ENCODE assay signal across 26 cellular contexts in the genomic region with DNA sequence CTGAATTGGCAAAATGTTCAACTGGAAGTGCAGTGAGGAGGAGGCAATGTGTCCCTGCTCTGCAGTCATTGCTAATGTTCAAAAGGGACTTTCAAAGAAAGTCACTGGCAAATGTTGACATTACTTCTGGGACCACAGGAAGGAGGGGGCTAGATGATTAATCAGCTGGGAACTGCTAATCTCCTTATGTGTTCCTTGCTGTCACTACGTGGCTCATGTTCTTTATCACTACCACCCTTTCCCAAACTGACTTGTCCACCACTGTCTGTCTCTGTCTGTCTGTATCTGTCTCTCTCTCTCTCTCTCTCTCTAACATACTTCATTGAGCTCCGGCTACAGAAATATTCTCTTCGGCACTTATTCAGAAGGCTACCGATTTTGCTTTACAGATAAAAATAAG.
DNase-seq lines count a peak whose midpoint lies in the region; ATAC-seq and TF ChIP-seq lines count a peak whose summit lies in the region.
"Had no signal": no experiment of that assay in that cellular context is flagged by ENCODE, and none has a peak within 500 bp of the region (broad histone marks: within the 10 kb centered on the region; RNA-seq: fewer than 3 reads in every experiment).

No MANE protein-coding gene starts in this region.

- H3K27me3 ChIP-seq in WERI-Rb-1 (ENCODE audit: insufficient read depth, low read depth, severe bottlenecking) = no peaks in the 10 kb centered on the region
- H3K27me3 ChIP-seq: esophagus muscularis mucosa, foreskin keratinocyte, neutrophil, right lobe of liver had no signal

- CTCF ChIA-PET in activated CD8-positive, alpha-beta T cell treated with anti-CD3 and anti-CD28 coated beads for 36 hours (lab: Charles Lee) = no interaction called here
- CTCF ChIA-PET in activated CD8-positive, alpha-beta T cell treated with anti-CD3 and anti-CD28 coated beads, Interleukin-2, amount 10 ng/mL, durations not matched to agents 7 days and 5 days (lab: Charles Lee) = no interaction called here
- CTCF ChIA-PET in WTC11 (lab: Charles Lee) = no interaction called here

- no peak overlapping the region for H3K4me3 Mint-ChIP-seq in activated CD8-positive, alpha-beta T cell treated with anti-CD3 and anti-CD28 coated beads for 36 hours
- H3K4me3 Mint-ChIP-seq in activated CD8-positive, alpha-beta T cell treated with anti-CD3 and anti-CD28 coated beads, Interleukin-2, amount 10 ng/mL, durations not matched to agents 7 days and 5 days = no peak overlapping the region
- H3K4me3 Mint-ChIP-seq in nephron progenitor cell (no peak overlapping the region), WTC11 (no peak overlapping the region)
- H3K4me3 Mint-ChIP-seq: dendritic cell treated with granulocyte-macrophage colony-stimulating factor and Interleukin-4, amounts not matched to agents 40 ng/mL and 50 ng/mL, for 4 days; endodermal cell; stimulated activated memory B cell treated with anti-CD40 and anti-IgM and Interleukin-4, amounts not matched to agents 10 μg/mL and 1 μg/mL and 100 μg/mL, for 72 hours had no signal

- POLR2A ChIA-PET in activated CD8-positive, alpha-beta T cell treated with anti-CD3 and anti-CD28 coated beads for 36 hours (lab: Charles Lee) = interaction anchor here (0.5 to 0.7 kb wide), 2 partner anchors 145 to 332 kb away, joined by 3 read pairs; no protein-coding TSS in a partner anchor
- POLR2A ChIA-PET in activated CD8-positive, alpha-beta T cell treated with anti-CD3 and anti-CD28 coated beads, Interleukin-2, amount 10 ng/mL, durations not matched to agents 7 days and 5 days (lab: Charles Lee) = no interaction called here
- POLR2A ChIA-PET in WTC11 (lab: Charles Lee) = no interaction called here

- no peak overlapping the region for H3K4me3 ChIP-seq in WERI-Rb-1 (ENCODE audit: low read depth, low read length)
- H3K4me3 ChIP-seq: esophagus muscularis mucosa, right lobe of liver had no signal

- H3K9me3 Mint-ChIP-seq in activated CD8-positive, alpha-beta T cell treated with anti-CD3 and anti-CD28 coated beads for 36 hours = peaks cover 1% of the 10 kb centered on the region
- no peaks in the 10 kb centered on the region for H3K9me3 Mint-ChIP-seq in activated CD8-positive, alpha-beta T cell treated with anti-CD3 and anti-CD28 coated beads, Interleukin-2, amount 10 ng/mL, durations not matched to agents 7 days and 5 days (ENCODE audit: insufficient read depth)
- H3K9me3 Mint-ChIP-seq in nephron progenitor cell (peaks cover 4% of the 10 kb centered on the region), WTC11 (peaks cover 3% of the 10 kb centered on the region; the same call in 1 of the 2 replicates)
- H3K9me3 Mint-ChIP-seq: dendritic cell treated with granulocyte-macrophage colony-stimulating factor and Interleukin-4, amounts not matched to agents 40 ng/mL and 50 ng/mL, for 4 days; endodermal cell; stimulated activated memory B cell treated with anti-CD40 and anti-IgM and Interleukin-4, amounts not matched to agents 10 μg/mL and 1 μg/mL and 100 μg/mL, for 72 hours had no signal

- H3K36me3 Mint-ChIP-seq in activated CD8-positive, alpha-beta T cell treated with anti-CD3 and anti-CD28 coated beads for 36 hours (ENCODE audit: low read depth) = peaks cover 2% of the 10 kb centered on the region
- no peaks in the 10 kb centered on the region for H3K36me3 Mint-ChIP-seq in activated CD8-positive, alpha-beta T cell treated with anti-CD3 and anti-CD28 coated beads, Interleukin-2, amount 10 ng/mL, durations not matched to agents 7 days and 5 days (ENCODE audit: low read depth)
- H3K36me3 Mint-ChIP-seq in nephron progenitor cell (ENCODE audit: low read depth) (peaks cover 4% of the 10 kb centered on the region), WTC11 (no peaks in the 10 kb centered on the region)

- peak overlapping the region; percentile 42; the same call in 1 of the 2 replicates for H3K27ac ChIP-seq in WERI-Rb-1
- H3K27ac ChIP-seq: esophagus muscularis mucosa, foreskin keratinocyte, neutrophil, right lobe of liver had no signal

- H3K36me3 ChIP-seq in WERI-Rb-1 = no peaks in the 10 kb centered on the region
- H3K36me3 ChIP-seq: esophagus muscularis mucosa, neutrophil, right lobe of liver had no signal

- TF ChIP-seq CTCF in activated CD8-positive, alpha-beta T cell treated with anti-CD3 and anti-CD28 coated beads for 36 hours (IDR thresholded peaks at IDR 0.05) = no peak
- TF ChIP-seq CTCF in WERI-Rb-1 (IDR thresholded peaks at IDR 0.05; ENCODE audit: low read depth, low read length) (no peak), nephron progenitor cell (IDR thresholded peaks at IDR 0.05) (no peak), WTC11 (IDR thresholded peaks at IDR 0.05) (no peak)

- H3K4me1 Mint-ChIP-seq in activated CD8-positive, alpha-beta T cell treated with anti-CD3 and anti-CD28 coated beads for 36 hours (ENCODE audit: low read depth) = no peaks in the 10 kb centered on the region
- H3K4me1 Mint-ChIP-seq in activated CD8-positive, alpha-beta T cell treated with anti-CD3 and anti-CD28 coated beads, Interleukin-2, amount 10 ng/mL, durations not matched to agents 7 days and 5 days (ENCODE audit: low read depth) = no peaks in the 10 kb centered on the region
- peaks cover 25% of the 10 kb centered on the region for H3K4me1 Mint-ChIP-seq in nephron progenitor cell
- H3K4me1 Mint-ChIP-seq in WTC11 = peaks cover 10% of the 10 kb centered on the region
- H3K4me1 Mint-ChIP-seq: stimulated activated memory B cell treated with anti-CD40 and anti-IgM and Interleukin-4, amounts not matched to agents 10 μg/mL and 1 μg/mL and 100 μg/mL, for 72 hours had no signal

- no peaks in the 10 kb centered on the region for H3K9me3 ChIP-seq in WERI-Rb-1 (ENCODE audit: severe bottlenecking)
- H3K9me3 ChIP-seq: esophagus muscularis mucosa, neutrophil, right lobe of liver had no signal

- no peak for DNase-seq in activated CD8-positive, alpha-beta T cell treated with anti-CD3 and anti-CD28 coated beads for 36 hours
- no peak for DNase-seq in activated CD8-positive, alpha-beta T cell treated with anti-CD3 and anti-CD28 coated beads, Interleukin-2, amount 10 ng/mL, durations not matched to agents 7 days and 5 days
- DNase-seq in M059J (ENCODE audit: low read depth) (peak; percentile 35), WERI-Rb-1 (peak; percentile 37), nephron progenitor cell (no peak), WTC11 (ENCODE audit: low spot score) (no peak)
- DNase-seq: activated CD8-positive, alpha-beta memory T cell treated with anti-CD3 and anti-CD28 coated beads for 24 hours; C1 segment of cervical spinal cord; Calu3; central memory CD4-positive, alpha-beta T cell; endodermal cell; foreskin keratinocyte; HCEC 1CT; KBM-7; MM.1S; NCI-H345; NK-92 treated with Interleukin-12 subunit alpha and Interleukin-12 subunit beta, amount 100 ng/mL, for 24 hours; PC-3; right lobe of liver; stimulated activated CD4-positive, alpha-beta T cell treated with anti-CD3 and anti-CD28 coated beads, Interleukin-4, amount 100 ng/mL, for 24 hours had no signal

- peaks cover 2% of the 10 kb centered on the region for H3K27me3 Mint-ChIP-seq in activated CD8-positive, alpha-beta T cell treated with anti-CD3 and anti-CD28 coated beads for 36 hours
- peaks cover 3% of the 10 kb centered on the region for H3K27me3 Mint-ChIP-seq in activated CD8-positive, alpha-beta T cell treated with anti-CD3 and anti-CD28 coated beads, Interleukin-2, amount 10 ng/mL, durations not matched to agents 7 days and 5 days (ENCODE audit: low read depth)
- H3K27me3 Mint-ChIP-seq in nephron progenitor cell (ENCODE audit: low read depth, poor library complexity) (peaks cover 2% of the 10 kb centered on the region), WTC11 (ENCODE audit: low read depth) (no peaks in the 10 kb centered on the region)
- H3K27me3 Mint-ChIP-seq: stimulated activated memory B cell treated with anti-CD40 and anti-IgM and Interleukin-4, amounts not matched to agents 10 μg/mL and 1 μg/mL and 100 μg/mL, for 72 hours had no signal

- peak; percentile 20 for ATAC-seq in activated CD8-positive, alpha-beta T cell treated with anti-CD3 and anti-CD28 coated beads for 36 hours
- no peak for ATAC-seq in activated CD8-positive, alpha-beta T cell treated with anti-CD3 and anti-CD28 coated beads, Interleukin-2, amount 10 ng/mL, durations not matched to agents 7 days and 5 days
- ATAC-seq in GM19397 (IDR thresholded peaks at IDR 0.05; ENCODE audit: unreplicated experiment) = no peak
- no peak for ATAC-seq in WTC11
- no peak for ATAC-seq in GM21737 (IDR thresholded peaks at IDR 0.05; ENCODE audit: unreplicated experiment)
- ATAC-seq: foreskin keratinocyte; PC-3; right lobe of liver; stimulated activated memory B cell treated with anti-CD40 and anti-IgM and Interleukin-4, amounts not matched to agents 10 μg/mL and 1 μg/mL and 100 μg/mL, for 72 hours had no signal

- intact Hi-C loops in activated CD8-positive, alpha-beta T cell treated with anti-CD3 and anti-CD28 coated beads for 36 hours (cut with micrococcal nuclease) = no loop called here

- no peak overlapping the region for H3K27ac Mint-ChIP-seq in activated CD8-positive, alpha-beta T cell treated with anti-CD3 and anti-CD28 coated beads for 36 hours
- no peak overlapping the region for H3K27ac Mint-ChIP-seq in activated CD8-positive, alpha-beta T cell treated with anti-CD3 and anti-CD28 coated beads, Interleukin-2, amount 10 ng/mL, durations not matched to agents 7 days and 5 days
- H3K27ac Mint-ChIP-seq in nephron progenitor cell (peak overlapping the region; percentile 18), WTC11 (no peak overlapping the region)
- H3K27ac Mint-ChIP-seq: dendritic cell treated with granulocyte-macrophage colony-stimulating factor and Interleukin-4, amounts not matched to agents 40 ng/mL and 50 ng/mL, for 4 days; endodermal cell; stimulated activated memory B cell treated with anti-CD40 and anti-IgM and Interleukin-4, amounts not matched to agents 10 μg/mL and 1 μg/mL and 100 μg/mL, for 72 hours had no signal

TF ChIP-seq in WTC11, 78 proteins besides CTCF, POLR2A, EP300 and RAD21 (continues in another document):
- no peak for TF ChIP-seq FOXP1 (CRISPR knock-in tag; IDR thresholded peaks at IDR 0.05; ENCODE audit: borderline replicate concordance)
- TF ChIP-seq, protein P1, sequence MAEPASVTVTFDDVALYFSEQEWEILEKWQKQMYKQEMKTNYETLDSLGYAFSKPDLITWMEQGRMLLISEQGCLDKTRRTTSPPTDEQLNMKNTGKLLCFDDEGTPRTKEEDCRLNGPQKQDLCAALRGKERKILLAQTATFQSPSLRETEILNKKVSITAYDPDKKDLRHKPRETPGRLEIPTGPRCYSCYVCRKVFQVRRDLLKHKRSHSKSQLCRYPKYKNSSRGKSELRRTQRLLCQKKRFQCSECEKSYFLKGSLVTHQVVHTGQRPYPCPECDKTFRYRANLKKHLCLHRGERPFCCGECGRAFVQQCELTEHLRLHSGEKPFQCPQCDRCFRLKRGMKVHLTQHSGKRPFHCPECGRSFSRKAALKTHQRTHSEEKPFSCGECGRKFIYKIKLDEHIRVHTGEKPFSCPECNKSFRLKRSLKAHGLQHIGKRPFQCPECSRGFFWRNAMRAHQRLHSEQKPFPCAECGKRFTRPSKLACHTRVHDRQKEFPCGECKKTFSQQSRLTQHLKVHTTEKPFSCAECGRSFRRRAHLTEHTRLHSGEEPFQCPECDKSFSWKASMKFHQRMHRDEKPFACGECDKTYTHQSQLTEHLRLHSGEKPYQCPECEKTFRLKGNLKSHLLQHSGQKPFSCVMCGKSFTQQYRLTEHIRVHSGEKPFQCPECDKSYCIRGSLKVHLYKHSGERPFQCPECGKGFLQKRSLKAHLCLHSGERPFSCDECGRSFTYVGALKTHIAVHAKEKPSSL (CRISPR knock-in tag; conservative IDR thresholded peaks at IDR 0.05) = no peak

Comparison
In these comparisons a context has a peak if more than half of its experiments do, and no peak if none do; other contexts are left out.
1. DNase-seq: peak in M059J (single experiment) and WERI-Rb-1 (single experiment); none in activated CD8-positive, alpha-beta T cell treated with anti-CD3 and anti-CD28 coated beads for 36 hours (single experiment), activated CD8-positive, alpha-beta T cell treated with anti-CD3 and anti-CD28 coated beads, Interleukin-2, amount 10 ng/mL, durations not matched to agents 7 days and 5 days (single experiment), nephron progenitor cell (single experiment) and WTC11 (single experiment).